28 cellular contexts compared by ENCODE assay signal in the genomic region with DNA sequence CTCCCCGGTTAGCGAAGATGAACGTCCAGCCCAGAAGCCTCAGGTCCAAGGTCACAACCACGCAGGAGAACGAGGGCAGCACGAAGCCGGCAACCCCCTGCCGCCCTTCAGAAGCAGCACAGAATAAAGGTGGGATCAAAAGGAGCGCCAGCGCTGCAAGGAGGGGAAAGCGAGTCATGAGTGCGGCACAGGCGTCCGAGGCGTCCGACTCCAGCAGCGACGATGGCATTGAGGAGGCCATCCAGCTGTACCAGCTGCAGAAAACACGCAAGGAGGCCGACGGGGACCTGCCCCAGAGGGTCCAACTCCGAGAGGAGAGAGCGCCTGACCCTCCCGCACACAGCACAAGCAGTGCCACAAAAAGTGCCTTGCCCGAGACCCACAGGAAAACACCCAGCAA. TPM values are rescaled to one million over a fixed set of nuclear protein-coding genes. Genes with fewer than 3 reads are reported as not detected.
DNase-seq lines count a peak whose midpoint lies in the region; ATAC-seq, FAIRE-seq and TF ChIP-seq lines count a peak whose summit lies in the region.
"Had no signal": no experiment of that assay in that cellular context is flagged by ENCODE, and none has a peak within 500 bp of the region (broad histone marks: within the 10 kb centered on the region; RNA-seq: fewer than 3 reads in every experiment).

No MANE protein-coding gene starts in this region.

- H2AFZ ChIP-seq in mammary epithelial cell (ENCODE audit: low read depth, low read length) (no peak overlapping the region), K562 (ENCODE audit: low read depth, low read length) (no peak overlapping the region), osteoblast (ENCODE audit: low read length) (no peak overlapping the region)
- H2AFZ ChIP-seq: GM23248 had no signal

- no peaks in the 10 kb centered on the region for H3K9me3 ChIP-seq in mammary epithelial cell (replicated peaks; ENCODE audit: insufficient read depth, low read length)
- H3K9me3 ChIP-seq in breast epithelium = no peaks in the 10 kb centered on the region
- H3K9me3 ChIP-seq in K562 (replicated peaks; ENCODE audit: control insufficient read depth, insufficient read depth, low read depth, low read length) = no peaks in the 10 kb centered on the region
- H3K9me3 ChIP-seq in kidney (ENCODE audit: control insufficient read depth in 1 of 2, low read length in 2 of 2) = no peaks in the 10 kb centered on the region
- H3K9me3 ChIP-seq in osteoblast (ENCODE audit: low read depth, low read length) = no peaks in the 10 kb centered on the region
- no peaks in the 10 kb centered on the region for H3K9me3 ChIP-seq in gastroesophageal sphincter
- H3K9me3 ChIP-seq: A549; BE2C; BLaER1 treated with 17β-estradiol and CSF1 and Interleukin-3, amounts not matched to agents 10 nM and 100 nM had no signal

- H3K36me3 ChIP-seq in mammary epithelial cell (ENCODE audit: insufficient read depth, low read length) = peaks cover 5% of the 10 kb centered on the region
- no peaks in the 10 kb centered on the region for H3K36me3 ChIP-seq in breast epithelium
- H3K36me3 ChIP-seq in K562 (ENCODE audit: control insufficient read depth, insufficient read depth, low read length) = peaks cover 51% of the 10 kb centered on the region; the same call in 1 of the 3 replicates
- peaks cover 6 to 16% of the 10 kb centered on the region in 2 donors for H3K36me3 ChIP-seq in kidney (ENCODE audit: control insufficient read depth in 1 of 2, insufficient read depth in 2 of 2, low read length in 2 of 2)
- peaks cover 5% of the 10 kb centered on the region for H3K36me3 ChIP-seq in osteoblast (ENCODE audit: insufficient read depth, low read length)
- peaks cover 0 to 67% of the 10 kb centered on the region in 2 donors for H3K36me3 ChIP-seq in gastroesophageal sphincter
- H3K36me3 ChIP-seq: BE2C had no signal

- H3K9ac ChIP-seq in mammary epithelial cell (ENCODE audit: insufficient read depth, low read length) (no peak overlapping the region), K562 (ENCODE audit: insufficient read depth in 1 of 2, low read depth in 2 of 2, low read length in 2 of 2) (no peak overlapping the region), kidney (ENCODE audit: low read length in 2 of 2) (no peak overlapping the region)
- H3K9ac ChIP-seq: BLaER1 treated with 17β-estradiol and CSF1 and Interleukin-3, amounts not matched to agents 10 nM and 100 nM; GM23248 had no signal

- TF ChIP-seq RAD21 in K562 (CRISPR knock-in tag; conservative IDR thresholded peaks at IDR 0.05 in 1 of 2, IDR thresholded peaks at IDR 0.05 in 1 of 2) = no peak

- in situ Hi-C loops in mammary epithelial cell (cut with MboI; ENCODE audit: low sequenced_read_pairs in 2 of 2) (no loop called here), K562 (cut with MboI) (no loop called here)

- POLR2A ChIA-PET in K562 (lab: Yijun Ruan, JAX) = interaction anchor here (0.6 kb wide), 2 partner anchors 12 to 39 kb away, joined by 3 read pairs; no protein-coding TSS in a partner anchor

- intact Hi-C loops in mammary epithelial cell (cut with micrococcal nuclease) = no loop called here
- intact Hi-C loops in breast epithelium (cut with DNase I; ENCODE audit: low total_unique reads) = no loop called here
- intact Hi-C loops in K562 (cut with micrococcal nuclease) = no loop called here
- intact Hi-C loops in kidney (cut with DNase I) = no loop called here

- no peak for DNase-seq in mammary epithelial cell
- DNase-seq in breast epithelium (ENCODE audit: low spot score in 2 of 2) = no peak
- DNase-seq in K562 (ENCODE audit: extremely low read depth in 1 of 4, low spot score in 3 of 4) = no peak
- peak; percentile 51 for DNase-seq in kidney
- DNase-seq in osteoblast (ENCODE audit: insufficient read length, low spot score, missing footprints) = peak; percentile 50
- DNase-seq in KG1 (lab: John Stamatoyannopoulos, UW) = no peak
- DNase-seq: 8988T; ACHN; AML-193; BE2C; Calu3; CD4-positive, alpha-beta T cell; COR-L47; DMS53; DMS79 treated with DMSO at 0.1 percent for 48 hours; GF-D8; GM23248; HCEC 1CT had no signal

- no peak for TF ChIP-seq POLR2A in breast epithelium (IDR thresholded peaks at IDR 0.05)
- no peak for TF ChIP-seq POLR2A in K562 (conservative IDR thresholded peaks at IDR 0.05)
- no peak for TF ChIP-seq POLR2A in gastroesophageal sphincter (IDR thresholded peaks at IDR 0.05)

- FAIRE-seq in K562 (lab: Jason Lieb, UNC) (no peak), kidney (lab: Jason Lieb, UNC) (no peak)
- FAIRE-seq: A549, GM12891, GM18507, H1 had no signal

- H3K4me2 ChIP-seq in mammary epithelial cell (ENCODE audit: insufficient read depth, low read depth, low read length) = no peak overlapping the region
- no peak overlapping the region for H3K4me2 ChIP-seq in K562 (ENCODE audit: insufficient read depth, low read length)
- no peak overlapping the region for H3K4me2 ChIP-seq in osteoblast (ENCODE audit: insufficient read depth, low read length)
- H3K4me2 ChIP-seq: A549; BLaER1 treated with 17β-estradiol and CSF1 and Interleukin-3, amounts not matched to agents 10 nM and 100 nM had no signal

- TSS peak; percentile 8 for BruUV-seq in mammary epithelial cell (replicated peaks; lab: Mats Ljungman, UMichigan)
- no TSS peak for BruUV-seq in K562 (replicated peaks; lab: Mats Ljungman, UMichigan)

- no peak overlapping the region for H3K4me3 ChIP-seq in mammary epithelial cell (replicated peaks in 1 of 3; ENCODE audit: insufficient read depth in 1 of 3, low read depth in 2 of 3, low read length in 3 of 3)
- H3K4me3 ChIP-seq in breast epithelium = no peak overlapping the region
- H3K4me3 ChIP-seq in K562 = no peak overlapping the region
- no peak overlapping the region for H3K4me3 ChIP-seq in kidney (ENCODE audit: low read length in 2 of 2)
- no peak overlapping the region for H3K4me3 ChIP-seq in osteoblast (ENCODE audit: insufficient read depth, low read length)
- no peak overlapping the region for H3K4me3 ChIP-seq in gastroesophageal sphincter
- H3K4me3 ChIP-seq: A549; BLaER1 treated with 17β-estradiol and CSF1 and Interleukin-3, amounts not matched to agents 10 nM and 100 nM; GM23248 had no signal

- dilution Hi-C loops in mammary epithelial cell (cut with HindIII; ENCODE audit: low sequenced_read_pairs) = no loop called here

- no peaks in the 10 kb centered on the region for H4K20me1 ChIP-seq in mammary epithelial cell (ENCODE audit: insufficient read depth, low read length)
- no peaks in the 10 kb centered on the region for H4K20me1 ChIP-seq in K562 (replicated peaks; ENCODE audit: control insufficient read depth, insufficient read depth, low read length)
- H4K20me1 ChIP-seq in osteoblast (ENCODE audit: insufficient read depth, low read length) = no peaks in the 10 kb centered on the region

- H3K27ac ChIP-seq in mammary epithelial cell (ENCODE audit: insufficient read depth, low read depth, low read length) (no peak overlapping the region), breast epithelium (no peak overlapping the region), K562 (ENCODE audit: extremely low read depth, low read depth, low read length) (no peak overlapping the region), kidney (ENCODE audit: low read depth in 2 of 2, low read length in 2 of 2) (no peak overlapping the region), osteoblast (ENCODE audit: low read depth, low read length) (no peak overlapping the region), gastroesophageal sphincter (no peak overlapping the region)
- H3K27ac ChIP-seq: A549; BLaER1 treated with 17β-estradiol and CSF1 and Interleukin-3, amounts not matched to agents 10 nM and 100 nM; GM23248 had no signal

- TF ChIP-seq EP300 in K562 (IDR thresholded peaks at IDR 0.05; ENCODE audit: low read length) (no peak), gastroesophageal sphincter (IDR thresholded peaks at IDR 0.05) (no peak)

- ATAC-seq in K562 (no peak), gastroesophageal sphincter (no peak)
- ATAC-seq: A549 had no signal

- TF ChIP-seq CTCF in mammary epithelial cell (conservative IDR thresholded peaks at IDR 0.05 in 1 of 2, IDR thresholded peaks at IDR 0.05 in 1 of 2; ENCODE audit: extremely low read depth in 1 of 2, insufficient read depth in 1 of 2, low read depth in 1 of 2, low read length in 2 of 2) (no peak), breast epithelium (IDR thresholded peaks at IDR 0.05) (no peak), K562 (IDR thresholded peaks at IDR 0.05 in 2 of 3, conservative IDR thresholded peaks at IDR 0.05 in 1 of 3; ENCODE audit: insufficient read depth in 2 of 3, low read depth in 1 of 3, low read length in 3 of 3) (no peak), kidney (IDR thresholded peaks at IDR 0.05; ENCODE audit: borderline replicate concordance, extremely low read depth, insufficient read depth) (no peak), osteoblast (IDR thresholded peaks at IDR 0.05; ENCODE audit: extremely low read depth, low read depth, low read length) (no peak), gastroesophageal sphincter (IDR thresholded peaks at IDR 0.05) (no peak)

- no peaks in the 10 kb centered on the region for H3K9me1 ChIP-seq in K562 (ENCODE audit: control insufficient read depth, insufficient read depth, low read length)

- peaks cover 5% of the 10 kb centered on the region for H3K4me1 ChIP-seq in mammary epithelial cell (ENCODE audit: insufficient read depth, low read length)
- peaks cover 5% of the 10 kb centered on the region in 2 donors for H3K4me1 ChIP-seq in breast epithelium
- peaks cover 5 to 20% of the 10 kb centered on the region in 2 experiments; a peak in 4 of 5 replicates for H3K4me1 ChIP-seq in K562 (replicated peaks in 1 of 2; ENCODE audit: control insufficient read depth in 2 of 2, insufficient read depth in 2 of 2, low read length in 2 of 2)
- H3K4me1 ChIP-seq in kidney (ENCODE audit: control insufficient read depth in 1 of 2, insufficient read depth in 1 of 2, low read depth in 1 of 2, low read length in 2 of 2) = peaks cover 0 to 17% of the 10 kb centered on the region in 2 donors
- peaks cover 6% of the 10 kb centered on the region for H3K4me1 ChIP-seq in osteoblast (ENCODE audit: insufficient read depth, low read length)
- H3K4me1 ChIP-seq in gastroesophageal sphincter = peaks cover 0 to 12% (median 6%) of the 10 kb centered on the region in 3 donors
- H3K4me1 ChIP-seq: BE2C had no signal

- H3K27me3 ChIP-seq in mammary epithelial cell (ENCODE audit: insufficient read depth, low read length) = no peaks in the 10 kb centered on the region
- no peaks in the 10 kb centered on the region for H3K27me3 ChIP-seq in breast epithelium
- no peaks in the 10 kb centered on the region for H3K27me3 ChIP-seq in K562 (ENCODE audit: control insufficient read depth in 2 of 2, insufficient read depth in 2 of 2, low read length in 2 of 2)
- H3K27me3 ChIP-seq in osteoblast (ENCODE audit: insufficient read depth, low read length) = no peaks in the 10 kb centered on the region
- H3K27me3 ChIP-seq in gastroesophageal sphincter = no peaks in the 10 kb centered on the region
- H3K27me3 ChIP-seq: BE2C had no signal

- H3K79me2 ChIP-seq in mammary epithelial cell (ENCODE audit: insufficient read depth, low read length) = peaks cover 14% of the 10 kb centered on the region
- peaks cover 14% of the 10 kb centered on the region for H3K79me2 ChIP-seq in K562 (ENCODE audit: control insufficient read depth, insufficient read depth, low read length)
- H3K79me2 ChIP-seq in osteoblast (ENCODE audit: insufficient read depth, low read length) = no peaks in the 10 kb centered on the region

- CTCF ChIA-PET in mammary epithelial cell (lab: Charles Lee; ENCODE audit: low non-redundant PET) (no interaction called here), K562 (lab: Yijun Ruan, JAX; ENCODE audit: low intra/inter-chr PET ratio) (no interaction called here)

- 100% methylated on average over 11 of the region's 25 CpGs for WGBS in mammary epithelial cell (ENCODE audit: low coverage, missing lambda C conversion rate)
- WGBS in K562 (ENCODE audit: insufficient coverage, low coverage, missing lambda C conversion rate) = 91% methylated on average over 19 of the region's 25 CpGs
- 96% methylated on average over 5 of the region's 25 CpGs; no CpG with 5 or more reads in 1 of the 2 donors for WGBS in gastroesophageal sphincter (ENCODE audit: low coverage in 1 of 2), 2 donors

RNA-seq across cellular contexts. Expression of gene PPP1R26, which starts 5.8 kb away (rescaled TPM):
- total RNA-seq in mammary epithelial cell (10 to 100 TPM; 13.2 to 17.2 TPM), breast epithelium (10 to 100 TPM; 13.9 to 18.1 (median 15.1) TPM), K562 (2014; rRNA removed) (25.1 and 29.6 TPM in 2 replicates), K562 (2014; rRNA removed; fragmentation: Illumina TruSeq; extraction: Trizol) (8.1 and 11.3 TPM in 2 replicates), K562 (2015; rRNA removed; fragmentation: Illumina TruSeq; extraction: Trizol) (18.2 and 19.4 TPM in 2 replicates), K562 (2021) (23.6 and 26.8 TPM in 2 replicates), kidney (22.0 TPM), osteoblast (9.4 and 10.5 TPM in 2 replicates), gastroesophageal sphincter (10 to 100 TPM; 10.9 to 25.0 (median 14.4) TPM)
- polyA plus RNA-seq in mammary epithelial cell (4.8 TPM), K562 (2011; rRNA removed) (8.6 and 9.3 TPM in 2 replicates), K562 (2014; fragmentation: Illumina TruSeq; extraction: Trizol) (8.0 and 12.4 TPM in 2 replicates), K562 (2014; fragmentation: Nextera tagmentation; extraction: Ambion mirVana) (under 1 TPM; 0.77 to 0.89 TPM), K562 (2014; rRNA removed) (15.0 and 15.6 TPM in 2 replicates), kidney (ENCODE audit: insufficient read depth, low read depth, low replicate concordance) (10.2 TPM)
- 12.7 TPM for polyA minus RNA-seq in mammary epithelial cell
- total RNA-seq in K562 (2011; cell fraction: chromatin; rRNA removed; ENCODE audit: low replicate concordance) = 19.1 and 41.6 TPM in 2 replicates
- 25.8 and 36.4 TPM in 2 replicates for total RNA-seq in K562 (2011; cell fraction: nucleolus; rRNA removed)
- total RNA-seq in K562 (2011; cell fraction: nucleoplasm; rRNA removed) = 20.5 and 21.5 TPM in 2 replicates
- polyA plus RNA-seq in K562 (2011; cell fraction: cytosol; rRNA removed) = 9.9 and 15.5 TPM in 2 replicates
- polyA plus RNA-seq in K562 (2011; cell fraction: nucleus; rRNA removed) = 18.4 and 32.2 TPM in 2 replicates
- polyA plus RNA-seq in K562 (2012) = 19.0 and 28.0 TPM in 2 replicates
- 10.1 and 23.5 TPM in 2 replicates for polyA minus RNA-seq in K562 (2011; rRNA and poly(A)+ RNA removed)
- polyA minus RNA-seq in K562 (2011; cell fraction: cytosol; rRNA and poly(A)+ RNA removed) = 16.4 and 18.4 TPM in 2 replicates
- 7.4 and 8.1 TPM in 2 replicates for polyA minus RNA-seq in K562 (2011; cell fraction: nucleus; rRNA and poly(A)+ RNA removed)

RNA-seq across cellular contexts. Expression of gene MRPS2, which starts 15.1 kb away (rescaled TPM):
- total RNA-seq in mammary epithelial cell (10 to 100 TPM; 21.5 to 46.2 TPM), breast epithelium (10 to 100 TPM; 35.4 to 39.8 (median 36.7) TPM), K562 (2014; rRNA removed) (120 and 168 TPM in 2 replicates), K562 (2014; rRNA removed; fragmentation: Illumina TruSeq; extraction: Trizol) (27.3 and 39.7 TPM in 2 replicates), K562 (2015; rRNA removed; fragmentation: Illumina TruSeq; extraction: Trizol) (73.9 and 75.9 TPM in 2 replicates), K562 (2021) (106 and 110 TPM in 2 replicates), kidney (29.1 TPM), osteoblast (13.0 and 18.3 TPM in 2 replicates), gastroesophageal sphincter (10 to 100 TPM; 21.4 to 37.6 (median 25.6) TPM)
- polyA plus RNA-seq in mammary epithelial cell (193 TPM), K562 (2011; rRNA removed) (81.3 and 135 TPM in 2 replicates), K562 (2014; fragmentation: Illumina TruSeq; extraction: Trizol) (167 and 221 TPM in 2 replicates), K562 (2014; fragmentation: Nextera tagmentation; extraction: Ambion mirVana) (10 to 100 TPM in 1 of 2 experiments, 1 to 10 TPM in 1; 8.0 to 10.9 TPM), K562 (2014; rRNA removed) (128 and 133 TPM in 2 replicates), kidney (ENCODE audit: insufficient read depth, low read depth, low replicate concordance) (92.7 TPM)
- 125 TPM for polyA minus RNA-seq in mammary epithelial cell
- total RNA-seq in K562 (2011; cell fraction: chromatin; rRNA removed; ENCODE audit: low replicate concordance) = 22.8 and 99.4 TPM in 2 replicates
- total RNA-seq in K562 (2011; cell fraction: nucleolus; rRNA removed) = 83.4 and 87.4 TPM in 2 replicates
- total RNA-seq in K562 (2011; cell fraction: nucleoplasm; rRNA removed) = 44.5 and 53.2 TPM in 2 replicates
- 412 and 778 TPM in 2 replicates for polyA plus RNA-seq in K562 (2011; cell fraction: cytosol; rRNA removed)
- polyA plus RNA-seq in K562 (2011; cell fraction: nucleus; rRNA removed) = 169 and 254 TPM in 2 replicates
- polyA plus RNA-seq in K562 (2012) = 119 and 130 TPM in 2 replicates
- polyA minus RNA-seq in K562 (2011; rRNA and poly(A)+ RNA removed) = 77.8 and 115 TPM in 2 replicates
- 140 and 152 TPM in 2 replicates for polyA minus RNA-seq in K562 (2011; cell fraction: cytosol; rRNA and poly(A)+ RNA removed)
- polyA minus RNA-seq in K562 (2011; cell fraction: nucleus; rRNA and poly(A)+ RNA removed) = 44.6 and 49.4 TPM in 2 replicates

RNA-seq across cellular contexts. Expression of gene LCN1, which starts 35.9 kb away (rescaled TPM):
- total RNA-seq in mammary epithelial cell = not detected
- polyA plus RNA-seq in mammary epithelial cell = not detected
- polyA minus RNA-seq in mammary epithelial cell = not detected
- not detected for total RNA-seq in breast epithelium
- total RNA-seq in K562 (2011; cell fraction: chromatin; rRNA removed; ENCODE audit: low replicate concordance) = not detected in 2 replicates
- total RNA-seq in K562 (2011; cell fraction: nucleolus; rRNA removed) = not detected in 2 replicates
- not detected in 2 replicates for total RNA-seq in K562 (2011; cell fraction: nucleoplasm; rRNA removed)
- total RNA-seq in K562 (2014; rRNA removed) = not detected in 2 replicates
- total RNA-seq in K562 (2014; rRNA removed; fragmentation: Illumina TruSeq; extraction: Trizol) = not detected in 2 replicates
- total RNA-seq in K562 (2015; rRNA removed; fragmentation: Illumina TruSeq; extraction: Trizol) = not detected in 2 replicates
- total RNA-seq in K562 (2021) = not detected in 2 replicates
- not detected in 2 replicates for polyA plus RNA-seq in K562 (2011; rRNA removed)
- polyA plus RNA-seq in K562 (2011; cell fraction: cytosol; rRNA removed) = not detected in 2 replicates
- polyA plus RNA-seq in K562 (2011; cell fraction: nucleus; rRNA removed) = not detected in 2 replicates
- polyA plus RNA-seq in K562 (2012) = not detected in 2 replicates
- polyA plus RNA-seq in K562 (2014; fragmentation: Illumina TruSeq; extraction: Trizol) = not detected in 2 replicates
- not detected for polyA plus RNA-seq in K562 (2014; fragmentation: Nextera tagmentation; extraction: Ambion mirVana)
- not detected in 2 replicates for polyA plus RNA-seq in K562 (2014; rRNA removed)
- not detected in 2 replicates for polyA minus RNA-seq in K562 (2011; rRNA and poly(A)+ RNA removed)
- polyA minus RNA-seq in K562 (2011; cell fraction: cytosol; rRNA and poly(A)+ RNA removed) = not detected in 2 replicates
- not detected in 2 replicates for polyA minus RNA-seq in K562 (2011; cell fraction: nucleus; rRNA and poly(A)+ RNA removed)
- not detected for total RNA-seq in kidney
- polyA plus RNA-seq in kidney (ENCODE audit: insufficient read depth, low read depth, low replicate concordance) = not detected
- total RNA-seq in osteoblast = not detected in 2 replicates
- total RNA-seq in gastroesophageal sphincter = not detected
- total RNA-seq: Calu3; CD4-positive, alpha-beta T cell; Daoy; G401; GM23248; H1; H7 had no signal
- polyA plus RNA-seq: A549, CD14-positive monocyte, GM23248, H1 had no signal

Comparison
In these comparisons a context has a peak if more than half of its experiments do, and no peak if none do; other contexts are left out.
1. DNase-seq: peak in kidney (single experiment) and osteoblast (single experiment); none in mammary epithelial cell (single experiment), breast epithelium (0 of 2), K562 (0 of 4) and KG1 (single experiment).